ENCODE assay signal across 13 cellular contexts in the genomic region with DNA sequence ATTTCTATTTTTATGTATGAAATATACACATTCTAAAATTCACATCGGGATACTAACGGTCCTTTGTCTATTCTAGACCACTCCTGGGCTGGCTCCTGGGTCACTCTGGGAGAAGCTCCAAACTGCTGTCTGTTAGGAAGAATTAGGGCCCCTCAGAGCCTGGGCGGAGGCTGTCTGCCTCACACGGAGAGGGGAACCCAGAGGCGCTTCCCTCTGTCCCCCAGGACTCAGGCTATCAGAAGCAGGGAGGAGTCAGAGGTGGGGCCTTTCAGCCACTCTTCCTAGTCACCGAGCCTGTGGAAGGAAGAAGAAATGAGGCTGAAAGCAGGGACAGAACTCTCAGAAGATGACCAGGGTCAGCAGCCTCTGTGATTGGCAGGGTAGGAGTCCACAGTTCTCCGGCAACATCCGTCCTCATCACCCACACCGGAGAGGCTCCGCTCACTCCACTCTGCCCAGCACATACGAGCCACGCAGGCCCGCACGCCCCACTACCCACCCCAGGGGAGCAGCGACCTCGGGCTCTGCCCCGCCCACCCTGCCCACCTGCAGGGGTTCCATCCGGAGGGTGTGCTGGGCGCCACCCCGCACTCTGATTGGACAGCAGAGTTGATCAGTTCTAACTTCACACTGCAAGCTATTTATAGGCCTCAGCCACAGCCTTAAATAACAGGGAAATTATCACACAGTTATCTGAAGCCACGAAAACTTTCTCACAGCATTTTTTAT.
"Had no signal": no experiment of that assay in that cellular context is flagged by ENCODE, and none has a peak within 500 bp of the region (broad histone marks: within the 10 kb centered on the region; RNA-seq: fewer than 3 reads in every experiment).

No MANE protein-coding gene starts in this region.

- H3K27me3 ChIP-seq: cardiac muscle cell, colonic mucosa, foreskin keratinocyte, thyroid gland, vagina had no signal

- H3K4me1 ChIP-seq: colonic mucosa, foreskin keratinocyte, prostate gland, thyroid gland, vagina had no signal

- H3K27ac ChIP-seq: cardiac muscle cell, colonic mucosa, foreskin keratinocyte, prostate gland, thyroid gland, vagina, VCaP had no signal

- ATAC-seq: foreskin keratinocyte had no signal

- H3K9me3 ChIP-seq: colonic mucosa, prostate gland, thyroid gland, vagina had no signal

- DNase-seq: activated CD4-positive, alpha-beta T cell treated with anti-CD3 and anti-CD28 coated beads for 48 hours; activated naive CD4-positive, alpha-beta T cell treated with Interleukin-2 at 50 U/mL for 16 hours; colonic mucosa; effector CD4-positive, alpha-beta T cell; foreskin keratinocyte; occipital lobe; stimulated activated CD4-positive, alpha-beta T cell treated with anti-CD3 and anti-CD28 coated beads, Interleukin-4, amount 100 ng/mL, for 24 hours; T-helper 9 cell; thyroid gland had no signal

- H3K4me3 ChIP-seq: cardiac muscle cell, colonic mucosa, prostate gland, thyroid gland, vagina had no signal

- H3K36me3 ChIP-seq: cardiac muscle cell, colonic mucosa, prostate gland, thyroid gland, vagina had no signal
